16 cellular contexts compared by ENCODE assay signal in the genomic region with DNA sequence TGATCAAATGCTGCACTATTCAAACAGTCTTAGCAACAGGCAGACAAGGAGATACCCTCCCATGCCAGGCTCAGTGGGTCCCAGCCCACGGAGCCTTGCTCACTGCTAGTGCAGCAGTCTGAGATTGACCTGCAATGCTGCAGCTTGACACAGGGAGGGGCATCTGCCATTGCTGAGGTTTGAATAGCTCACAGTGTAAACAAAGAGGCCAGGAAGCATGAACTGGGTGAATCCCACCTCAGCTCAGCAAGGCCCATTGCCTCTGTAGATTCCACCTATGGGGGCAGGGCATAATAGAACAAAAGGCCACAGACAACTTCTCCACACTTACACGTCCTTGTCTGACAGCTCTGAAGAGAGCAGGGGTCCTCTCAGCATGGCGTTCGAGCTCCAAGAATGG. TPM values are rescaled to one million over a fixed set of nuclear protein-coding genes. Genes with fewer than 3 reads are reported as not detected.
DNase-seq lines count a peak whose midpoint lies in the region; ATAC-seq and TF ChIP-seq lines count a peak whose summit lies in the region.
"Had no signal": no experiment of that assay in that cellular context is flagged by ENCODE, and none has a peak within 500 bp of the region (broad histone marks: within the 10 kb centered on the region; RNA-seq: fewer than 3 reads in every experiment).

No MANE protein-coding gene starts in this region.

- H3K9ac ChIP-seq in PC-3 (ENCODE audit: low read length) = no peak overlapping the region
- H3K9ac ChIP-seq: BLaER1 treated with 17β-estradiol and CSF1 and Interleukin-3, amounts not matched to agents 10 nM and 100 nM had no signal

- H3K27me3 Mint-ChIP-seq in HFFc6 (ENCODE audit: insufficient read depth) = no peaks in the 10 kb centered on the region

- H3K4me1 Mint-ChIP-seq in HFFc6 (ENCODE audit: low read depth) = no peaks in the 10 kb centered on the region
- H3K4me1 Mint-ChIP-seq: B cell had no signal

- H3K79me2 ChIP-seq in PC-3 (ENCODE audit: low read length) = no peaks in the 10 kb centered on the region

- no peaks in the 10 kb centered on the region for H3K36me3 Mint-ChIP-seq in HFFc6 (ENCODE audit: low read depth)
- H3K36me3 Mint-ChIP-seq: CD8-positive, alpha-beta T cell had no signal

- H3K36me3 ChIP-seq in PC-3 (ENCODE audit: low read depth, low read length) = no peaks in the 10 kb centered on the region
- H3K36me3 ChIP-seq: BLaER1 treated with 17β-estradiol and CSF1 and Interleukin-3, amounts not matched to agents 10 nM and 100 nM; HAP-1 had no signal

- H2AFZ ChIP-seq in PC-3 (ENCODE audit: low read length) = no peak overlapping the region

- TF ChIP-seq CTCF in PC-3 (conservative IDR thresholded peaks at IDR 0.05; ENCODE audit: low read depth, low read length) = no peak
- no peak for TF ChIP-seq CTCF in HFFc6 (IDR thresholded peaks at IDR 0.05)

- intact Hi-C loops in PC-3 (cut with micrococcal nuclease) = no loop called here

- no peaks in the 10 kb centered on the region for H3K27me3 ChIP-seq in PC-3 (ENCODE audit: low read length)

- H3K4me1 ChIP-seq in PC-3 (ENCODE audit: insufficient read depth, low read length) = no peaks in the 10 kb centered on the region
- H3K4me1 ChIP-seq: BLaER1 treated with 17β-estradiol and CSF1 and Interleukin-3, amounts not matched to agents 10 nM and 100 nM; HAP-1 had no signal

- DNase-seq in SHP77 (lab: John Stamatoyannopoulos, UW) (peak; percentile 2 to 44), SHP77 treated with DMSO at 0.1 percent for 48 hours (lab: John Stamatoyannopoulos, UW) (no peak), ELF-1 (ENCODE audit: low read depth, low spot score) (peak; percentile 32), PC-3 (peak; percentile 13), HFFc6 (no peak), NOMO-1 treated with dmso at 0.1 percent for 144 hours (lab: John Stamatoyannopoulos, UW; ENCODE audit: unreplicated experiment) (no peak)
- DNase-seq: CD8-positive, alpha-beta T cell; COR-L47; DMS 273 treated with DMSO at 0.1 percent for 48 hours; DMS79; GF-D8 had no signal

- H3F3A ChIP-seq in PC-3 (ENCODE audit: low read length, unreplicated experiment) = no peaks in the 10 kb centered on the region

- ATAC-seq in PC-3 = peak; percentile 37; the same call in 1 of the 2 replicates
- ATAC-seq: CD8-positive, alpha-beta T cell; GM12878 had no signal

- no peak overlapping the region for H3K4me3 ChIP-seq in PC-3 (ENCODE audit: low read length)
- H3K4me3 ChIP-seq: BLaER1 treated with 17β-estradiol and CSF1 and Interleukin-3, amounts not matched to agents 10 nM and 100 nM; GM12878; HAP-1 had no signal

- no peaks in the 10 kb centered on the region; the same call in 1 of the 2 replicates for H3K9me3 Mint-ChIP-seq in HFFc6
- H3K9me3 Mint-ChIP-seq: CD8-positive, alpha-beta T cell had no signal

- BruUV-seq in PC-3 (replicated peaks; lab: Mats Ljungman, UMichigan) = no TSS peak

- H3K9me2 ChIP-seq in PC-3 (replicated peaks; ENCODE audit: low read length) = no peaks in the 10 kb centered on the region

- H3K4me3 Mint-ChIP-seq in HFFc6 = no peak overlapping the region
- H3K4me3 Mint-ChIP-seq: B cell; CD8-positive, alpha-beta T cell had no signal

- H3K9me3 ChIP-seq in PC-3 (ENCODE audit: low read length) = no peaks in the 10 kb centered on the region
- H3K9me3 ChIP-seq: HAP-1 had no signal

- CTCF ChIA-PET in PC-3 (lab: Charles Lee) = no interaction called here

- POLR2A ChIA-PET in PC-3 (lab: Charles Lee; ENCODE audit: unreplicated experiment) = no interaction called here

- H3K27ac Mint-ChIP-seq in HFFc6 = no peak overlapping the region
- H3K27ac Mint-ChIP-seq: B cell; CD8-positive, alpha-beta T cell had no signal

- no peak overlapping the region for H3K4me2 ChIP-seq in PC-3 (ENCODE audit: low read length)
- H3K4me2 ChIP-seq: BLaER1 treated with 17β-estradiol and CSF1 and Interleukin-3, amounts not matched to agents 10 nM and 100 nM had no signal

- H3K27ac ChIP-seq in PC-3 (ENCODE audit: low read length) = no peak overlapping the region
- H3K27ac ChIP-seq: BLaER1 treated with 17β-estradiol and CSF1 and Interleukin-3, amounts not matched to agents 10 nM and 100 nM had no signal

- no peaks in the 10 kb centered on the region for H4K20me1 ChIP-seq in PC-3 (ENCODE audit: low read length)
- H4K20me1 ChIP-seq: BLaER1 treated with 17β-estradiol and CSF1 and Interleukin-3, amounts not matched to agents 10 nM and 100 nM had no signal

RNA-seq across cellular contexts. Expression of gene ZXDB, which starts 26.6 kb away (rescaled TPM):
- total RNA-seq in PC-3 (2014; rRNA removed) = 10.1 and 11.1 TPM in 2 replicates
- total RNA-seq in HFFc6 (2021; fragmentation: NEBNext Ultra II Directional; extraction: Animal tissue kit (Norgen Biotek cat#: 25700)) = 1 to 10 TPM; 5.0 to 6.1 (median 5.8) TPM
- total RNA-seq: HT-29 had no signal

Comparison
In these comparisons a context has a peak if more than half of its experiments do, and no peak if none do; other contexts are left out.
1. DNase-seq: peak in SHP77 (2 of 2), ELF-1 (single experiment) and PC-3 (single experiment); none in SHP77 treated with DMSO at 0.1 percent for 48 hours (single experiment), HFFc6 (single experiment) and NOMO-1 treated with dmso at 0.1 percent for 144 hours (single experiment).